In genomic region chr2:110934948-110935347, GRCh38 we compare ENCODE assay signal across 33 cellular contexts.
"Had no signal": no experiment of that assay in that cellular context is flagged by ENCODE, and none has a peak within 500 bp of the region (broad histone marks: within the 10 kb centered on the region; RNA-seq: fewer than 3 reads in every experiment).

No MANE protein-coding gene starts in this region.

- H3K4me3 ChIP-seq: adrenal gland, body of pancreas, coronary artery, dorsolateral prefrontal cortex had no signal

- H3K4me1 Mint-ChIP-seq: activated B cell treated with CpG ODN at 0.5 μM for 24 hours; activated naive CD4-positive, alpha-beta T cell treated with anti-CD3 and anti-CD28 coated beads, Interleukin-2, amount 10 ng/mL, durations not matched to agents 7 days and 5 days; activated T-helper 17 cell treated with anti-CD3 and anti-CD28 coated beads, Interleukin-2, amount 50 U/mL, for 72 hours; endodermal cell; T-helper 17 cell had no signal

- H3K27ac ChIP-seq: adrenal gland, body of pancreas, coronary artery, dorsolateral prefrontal cortex, WERI-Rb-1 had no signal

- H3K9me3 ChIP-seq: adrenal gland had no signal

- FAIRE-seq: frontal cortex had no signal

- H3K27ac Mint-ChIP-seq: activated B cell treated with CpG ODN at 0.5 μM for 24 hours; activated CD8-positive, alpha-beta T cell treated with anti-CD3 and anti-CD28 coated beads for 36 hours; activated naive CD4-positive, alpha-beta T cell treated with anti-CD3 and anti-CD28 coated beads, Interleukin-2, amount 50 U/mL, for 72 hours; activated T-helper 17 cell treated with anti-CD3 and anti-CD28 coated beads, Interleukin-2, amount 50 U/mL, for 72 hours; dendritic cell treated with granulocyte-macrophage colony-stimulating factor and Interleukin-4, amounts not matched to agents 40 ng/mL and 50 ng/mL, for 4 days; endodermal cell; T-helper 17 cell; T-helper 2 cell treated with Interferon-gamma antibody and Interleukin-4, amounts not matched to agents 5 μg/mL and 100 μg/mL, for 36 hours had no signal

- H3K4me1 ChIP-seq: adrenal gland, body of pancreas had no signal

- H3K4me3 Mint-ChIP-seq: activated B cell treated with CpG ODN at 0.5 μM for 24 hours; activated CD8-positive, alpha-beta T cell treated with anti-CD3 and anti-CD28 coated beads for 36 hours; activated naive CD4-positive, alpha-beta T cell treated with anti-CD3 and anti-CD28 coated beads, Interleukin-2, amount 10 ng/mL, durations not matched to agents 7 days and 5 days; activated T-cell treated with anti-CD3 and anti-CD28 coated beads, Interleukin-2, amount 50 U/mL, for 4 hours; activated T-helper 17 cell treated with anti-CD3 and anti-CD28 coated beads, Interleukin-2, amount 50 U/mL, for 72 hours; dendritic cell treated with granulocyte-macrophage colony-stimulating factor and Interleukin-4, amounts not matched to agents 40 ng/mL and 50 ng/mL, for 4 days; endodermal cell; T-helper 17 cell; T-helper 2 cell treated with Interferon-gamma antibody and Interleukin-4, amounts not matched to agents 5 μg/mL and 100 μg/mL, for 36 hours had no signal

- DNase-seq: activated B cell treated with CpG ODN at 0.5 μM for 24 hours; activated CD4-positive, alpha-beta T cell treated with anti-CD3 and anti-CD28 coated beads for 48 hours; activated CD4-positive, alpha-beta T cell treated with anti-CD3 and anti-CD28 coated beads, Interleukin-2, amount 50 U/mL, for 1 hour; activated CD4-positive, alpha-beta T cell treated with anti-CD3 and anti-CD28 coated beads, Interleukin-2, amount 50 U/mL, for 48 hours; activated CD8-positive, alpha-beta memory T cell treated with anti-CD3 and anti-CD28 coated beads for 24 hours; activated CD8-positive, alpha-beta T cell treated with anti-CD3 and anti-CD28 coated beads for 36 hours; activated effector memory CD4-positive, alpha-beta T cell treated with Interleukin-2 at 50 U/mL for 16 hours; activated naive CD4-positive, alpha-beta T cell; activated naive CD4-positive, alpha-beta T cell treated with anti-CD3 and anti-CD28 coated beads, Interleukin-2, amount 10 ng/mL, durations not matched to agents 7 days and 5 days; activated T-cell treated with anti-CD3 and anti-CD28 coated beads, Interleukin-2, amount 50 U/mL, for 4 hours; adrenal gland; amygdala; aorta; body of pancreas; central memory CD4-positive, alpha-beta T cell; cerebellar nuclear complex; dorsolateral prefrontal cortex; effector memory CD4-positive, alpha-beta T cell; endodermal cell; erythroblast; foreskin fibroblast; head of caudate nucleus; T-helper 1 cell; T-helper 17 cell; T1000; WERI-Rb-1 had no signal

- H3K36me3 ChIP-seq: adrenal gland, WERI-Rb-1 had no signal

- H3K27me3 ChIP-seq: adrenal gland, body of pancreas had no signal

- H3K27me3 Mint-ChIP-seq: activated CD8-positive, alpha-beta T cell treated with anti-CD3 and anti-CD28 coated beads for 36 hours; activated T-helper 17 cell treated with anti-CD3 and anti-CD28 coated beads, Interleukin-2, amount 50 U/mL, for 72 hours; dendritic cell treated with granulocyte-macrophage colony-stimulating factor and Interleukin-4, amounts not matched to agents 40 ng/mL and 50 ng/mL, for 4 days had no signal

- ATAC-seq: activated CD4-positive, CD25-positive, alpha-beta regulatory T cell treated with anti-CD3 and anti-CD28 coated beads, Interleukin-2, amount 50 U/mL, for 24 hours; activated CD8-positive, alpha-beta T cell treated with anti-CD3 and anti-CD28 coated beads for 36 hours; activated naive CD4-positive, alpha-beta T cell treated with anti-CD3 and anti-CD28 coated beads, Interleukin-2, amount 50 U/mL, for 72 hours; activated T-cell treated with anti-CD3 and anti-CD28 coated beads, Interleukin-2, amount 50 U/mL, for 4 hours; activated T-helper 17 cell treated with anti-CD3 and anti-CD28 coated beads, Interleukin-2, amount 50 U/mL, for 72 hours; body of pancreas; T-helper 17 cell had no signal

- H3K36me3 Mint-ChIP-seq: activated naive CD4-positive, alpha-beta T cell treated with anti-CD3 and anti-CD28 coated beads, Interleukin-2, amount 10 ng/mL, durations not matched to agents 7 days and 5 days had no signal
